2 cellular contexts compared by ENCODE assay signal in the genomic region with DNA sequence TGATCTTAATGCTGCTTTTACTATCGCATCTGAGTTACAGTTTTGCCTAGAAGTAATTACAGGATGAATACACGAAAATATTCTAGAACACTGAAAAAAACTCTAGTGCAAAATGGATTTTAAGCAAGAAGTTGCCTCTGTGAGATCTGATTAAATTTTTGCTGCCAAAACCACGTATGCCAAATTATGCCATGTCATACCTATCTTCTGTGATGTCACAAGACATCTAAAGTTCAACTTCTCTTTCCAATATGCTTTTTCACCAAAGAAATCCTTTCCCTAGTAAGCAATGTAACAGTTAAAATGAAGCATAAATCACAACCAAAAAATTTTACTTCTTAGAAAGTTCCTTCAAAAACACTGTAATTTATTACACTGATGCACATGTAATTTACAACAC.
A peak's percentile ranks its signal among the peaks of the same experiment; 100 is the strongest.
TF ChIP-seq lines count a peak whose summit lies in the region.

No MANE protein-coding gene starts in this region.

TF ChIP-seq in A549, 52 proteins besides CTCF, POLR2A, EP300 and RAD21:
- TF ChIP-seq NFE2L2 (conservative IDR thresholded peaks at IDR 0.05; ENCODE audit: low read length) (peak; percentile 74), MAFK (IDR thresholded peaks at IDR 0.05; ENCODE audit: partially characterized antibody) (peak; percentile 86), ZNF302 (CRISPR knock-in tag; IDR thresholded peaks at IDR 0.05) (no peak)

TF ChIP-seq in HEK293, 187 proteins besides CTCF, POLR2A, EP300 and RAD21:
- TF ChIP-seq ZSCAN23 (tag by site-specific recombination; IDR thresholded peaks at IDR 0.05) (no peak), ZNF792 (tag by site-specific recombination; IDR thresholded peaks at IDR 0.05) (no peak), EGR2 (tag by site-specific recombination; IDR thresholded peaks at IDR 0.05; ENCODE audit: low read depth) (no peak), PRDM1 (tag by site-specific recombination; IDR thresholded peaks at IDR 0.05) (peak; percentile 25; the same call in 1 of the 2 replicates), ZNF629 (tag by site-specific recombination; IDR thresholded peaks at IDR 0.05) (peak; percentile 63), ZNF660 (tag by site-specific recombination; IDR thresholded peaks at IDR 0.05) (no peak), ZNF10 (tag by site-specific recombination; IDR thresholded peaks at IDR 0.05) (no peak)
- TF ChIP-seq, protein P1, sequence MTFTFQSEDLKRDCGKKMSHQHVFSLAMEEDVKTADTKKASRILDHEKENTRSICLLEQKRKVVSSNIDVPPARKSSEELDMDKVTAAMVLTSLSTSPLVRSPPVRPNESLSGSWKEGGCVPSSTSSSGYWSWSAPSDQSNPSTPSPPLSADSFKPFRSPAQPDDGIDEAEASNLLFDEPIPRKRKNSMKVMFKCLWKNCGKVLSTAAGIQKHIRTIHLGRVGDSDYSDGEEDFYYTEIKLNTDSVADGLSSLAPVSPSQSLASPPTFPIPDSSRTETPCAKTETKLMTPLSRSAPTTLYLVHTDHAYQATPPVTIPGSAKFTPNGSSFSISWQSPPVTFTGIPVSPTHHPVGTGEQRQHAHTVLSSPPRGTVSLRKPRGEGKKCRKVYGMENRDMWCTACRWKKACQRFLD (tag by site-specific recombination; IDR thresholded peaks at IDR 0.05) = no peak
TF ChIP-seq in HEK293: peak in this region for 2.
